ENCODE assay signal across 1 cellular context in genomic region chr9:124808246-124808956, GRCh38.
TF ChIP-seq lines count a peak whose summit lies in the region.

No MANE protein-coding gene starts in this region.

TF ChIP-seq in K562, 482 proteins besides CTCF, POLR2A, EP300 and RAD21:
- TF ChIP-seq ZC3H8 (IDR thresholded peaks at IDR 0.05) (no peak), RUNX1 (IDR thresholded peaks at IDR 0.05; ENCODE audit: low read depth) (no peak), SLC30A9 (CRISPR knock-in tag; IDR thresholded peaks at IDR 0.05) (no peak), CBFA2T3 (IDR thresholded peaks at IDR 0.05) (peak; percentile 74), REST (CRISPR knock-in tag; IDR thresholded peaks at IDR 0.05; ENCODE audit: low read depth) (no peak), KAT7 (CRISPR knock-in tag; IDR thresholded peaks at IDR 0.05; ENCODE audit: borderline replicate concordance) (no peak), CBFB (CRISPR knock-in tag; IDR thresholded peaks at IDR 0.05) (no peak), MAZ (CRISPR knock-in tag; conservative IDR thresholded peaks at IDR 0.05 in 1 of 2, IDR thresholded peaks at IDR 0.05 in 1 of 2) (no peak), TCF3 (CRISPR knock-in tag; IDR thresholded peaks at IDR 0.05) (peak; percentile 39), ZNF253 (CRISPR knock-in tag; conservative IDR thresholded peaks at IDR 0.05) (no peak), TCF7 (IDR thresholded peaks at IDR 0.05; ENCODE audit: borderline replicate concordance) (no peak), TRIM24 (IDR thresholded peaks at IDR 0.05) (0 out of 4 replicates have a peak, but pooled peaks have one; percentile 9 to 11), ZNF764 (CRISPR knock-in tag; IDR thresholded peaks at IDR 0.05; ENCODE audit: low read depth) (no peak), ZNF140 (CRISPR knock-in tag; IDR thresholded peaks at IDR 0.05) (no peak), GATAD2B (IDR thresholded peaks at IDR 0.05; ENCODE audit: borderline replicate concordance) (no peak), ZNF384 (IDR thresholded peaks at IDR 0.05; ENCODE audit: low read depth, low read length) (no peak), EHMT2 (IDR thresholded peaks at IDR 0.05) (no peak), TAL1 (IDR thresholded peaks at IDR 0.05) (peak; percentile 18; the same call in 1 of the 2 replicates), ZNF644 (tag; IDR thresholded peaks at IDR 0.05; ENCODE audit: low read depth) (no peak), DPF2 (IDR thresholded peaks at IDR 0.05) (0 out of 2 replicates have a peak, but pooled peaks have one; percentile 21), BCOR (IDR thresholded peaks at IDR 0.05) (0 out of 2 replicates have a peak, but pooled peaks have one; percentile 37), SMAD3 (CRISPR knock-in tag; conservative IDR thresholded peaks at IDR 0.05) (no peak), E2F1 (CRISPR knock-in tag; IDR thresholded peaks at IDR 0.05) (no peak), RBBP5 (IDR thresholded peaks at IDR 0.05; ENCODE audit: borderline replicate concordance, insufficient read depth, low read length, poor library complexity, severe bottlenecking) (no peak), ARID1B (IDR thresholded peaks at IDR 0.05) (peak; percentile 59), GABPB1 (CRISPR knock-in tag; IDR thresholded peaks at IDR 0.05) (no peak), E2F4 (CRISPR knock-in tag; IDR thresholded peaks at IDR 0.05; ENCODE audit: low read depth) (no peak), ZBTB17 (CRISPR knock-in tag; IDR thresholded peaks at IDR 0.05) (no peak), CBFA2T2 (conservative IDR thresholded peaks at IDR 0.05) (peak; percentile 53; the same call in 1 of the 2 replicates), BHLHE40 (IDR thresholded peaks at IDR 0.05; ENCODE audit: low read length) (peak; percentile 57; the same call in 1 of the 2 replicates), ZNF830 (CRISPR knock-in tag; IDR thresholded peaks at IDR 0.05) (no peak), ELF1 (tag; IDR thresholded peaks at IDR 0.05) (no peak), ZNF282 (CRISPR knock-in tag; IDR thresholded peaks at IDR 0.05) (no peak), SIRT6 (IDR thresholded peaks at IDR 0.05; ENCODE audit: low read depth, low read length) (no peak)
- TF ChIP-seq, protein P1, sequence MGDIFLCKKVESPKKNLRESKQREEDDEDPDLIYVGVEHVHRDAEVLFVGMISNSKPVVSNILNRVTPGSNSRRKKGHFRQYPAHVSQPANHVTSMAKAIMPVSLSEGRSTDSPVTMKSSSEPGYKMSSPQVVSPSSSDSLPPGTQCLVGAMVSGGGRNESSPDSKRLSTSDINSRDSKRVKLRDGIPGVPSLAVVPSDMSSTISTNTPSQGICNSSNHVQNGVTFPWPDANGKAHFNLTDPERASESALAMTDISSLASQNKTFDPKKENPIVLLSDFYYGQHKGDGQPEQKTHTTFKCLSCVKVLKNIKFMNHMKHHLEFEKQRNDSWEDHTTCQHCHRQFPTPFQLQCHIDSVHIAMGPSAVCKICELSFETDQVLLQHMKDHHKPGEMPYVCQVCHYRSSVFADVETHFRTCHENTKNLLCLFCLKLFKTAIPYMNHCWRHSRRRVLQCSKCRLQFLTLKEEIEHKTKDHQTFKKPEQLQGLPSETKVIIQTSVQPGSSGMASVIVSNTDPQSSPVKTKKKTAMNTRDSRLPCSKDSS (IDR thresholded peaks at IDR 0.05; ENCODE audit: low read depth, partially characterized antibody): no peak
- TF ChIP-seq, protein P2, sequence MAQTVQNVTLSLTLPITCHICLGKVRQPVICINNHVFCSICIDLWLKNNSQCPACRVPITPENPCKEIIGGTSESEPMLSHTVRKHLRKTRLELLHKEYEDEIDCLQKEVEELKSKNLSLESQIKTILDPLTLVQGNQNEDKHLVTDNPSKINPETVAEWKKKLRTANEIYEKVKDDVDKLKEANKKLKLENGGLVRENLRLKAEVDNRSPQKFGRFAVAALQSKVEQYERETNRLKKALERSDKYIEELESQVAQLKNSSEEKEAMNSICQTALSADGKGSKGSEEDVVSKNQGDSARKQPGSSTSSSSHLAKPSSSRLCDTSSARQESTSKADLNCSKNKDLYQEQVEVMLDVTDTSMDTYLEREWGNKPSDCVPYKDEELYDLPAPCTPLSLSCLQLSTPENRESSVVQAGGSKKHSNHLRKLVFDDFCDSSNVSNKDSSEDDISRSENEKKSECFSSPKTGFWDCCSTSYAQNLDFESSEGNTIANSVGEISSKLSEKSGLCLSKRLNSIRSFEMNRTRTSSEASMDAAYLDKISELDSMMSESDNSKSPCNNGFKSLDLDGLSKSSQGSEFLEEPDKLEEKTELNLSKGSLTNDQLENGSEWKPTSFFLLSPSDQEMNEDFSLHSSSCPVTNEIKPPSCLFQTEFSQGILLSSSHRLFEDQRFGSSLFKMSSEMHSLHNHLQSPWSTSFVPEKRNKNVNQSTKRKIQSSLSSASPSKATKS (CRISPR knock-in tag; IDR thresholded peaks at IDR 0.05): no peak
